8 cellular contexts compared by ENCODE assay signal in the genomic region with DNA sequence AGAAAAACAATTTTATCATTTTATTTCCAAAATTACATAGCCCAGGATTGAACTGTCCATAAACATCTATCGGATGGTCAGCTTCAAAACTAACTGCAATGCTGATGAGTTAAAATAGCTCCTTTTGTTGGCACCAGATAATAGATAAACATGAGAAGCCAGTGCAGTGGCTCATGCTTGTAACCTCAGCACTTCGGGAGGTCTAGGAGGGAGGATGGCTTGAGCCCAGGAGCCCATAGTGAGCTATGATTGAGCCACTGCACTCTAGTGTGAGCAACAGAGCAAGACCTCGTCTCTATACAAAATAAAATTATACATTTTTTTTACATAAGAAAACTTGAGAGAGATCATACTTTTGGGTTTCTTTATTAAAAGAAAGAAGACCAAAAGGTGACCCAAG. TPM values are rescaled to one million over a fixed set of nuclear protein-coding genes. Genes with fewer than 3 reads are reported as not detected.
DNase-seq lines count a peak whose midpoint lies in the region; ATAC-seq, FAIRE-seq and TF ChIP-seq lines count a peak whose summit lies in the region.

No MANE protein-coding gene starts in this region.

- peaks cover 0 to 22% of the 10 kb centered on the region in 2 donors for H3K4me1 ChIP-seq in right atrium auricular region
- H3K4me1 ChIP-seq in small intestine (ENCODE audit: control insufficient read depth in 2 of 2, insufficient read depth in 1 of 2, low read depth in 1 of 2, low read length in 1 of 2): peaks cover 0 to 2% of the 10 kb centered on the region in 2 donors

- peak; percentile 18 for ATAC-seq in activated CD8-positive, alpha-beta T cell treated with anti-CD3 and anti-CD28 coated beads for 36 hours
- ATAC-seq in HG03175 (IDR thresholded peaks at IDR 0.05; ENCODE audit: unreplicated experiment): no peak

- H3K27me3 ChIP-seq in right atrium auricular region: no peaks in the 10 kb centered on the region
- H3K27me3 ChIP-seq in small intestine (ENCODE audit: control insufficient read depth in 2 of 2, insufficient read depth in 2 of 2, low read length in 2 of 2): no peaks in the 10 kb centered on the region

- no peaks in the 10 kb centered on the region for H3K9me3 Mint-ChIP-seq in T-helper 1 cell treated with Interleukin-12 subunit alpha and Interleukin-12 subunit beta and Interleukin-4 antibody, amounts not matched to agents 30 μg/mL and 1 μg/mL, for 36 hours
- no peaks in the 10 kb centered on the region for H3K9me3 Mint-ChIP-seq in activated CD8-positive, alpha-beta T cell treated with anti-CD3 and anti-CD28 coated beads for 36 hours

- H3K27ac ChIP-seq in right atrium auricular region: peak overlapping the region; percentile 96 to 98
- H3K27ac ChIP-seq in small intestine (ENCODE audit: low read depth in 1 of 2, low read length in 1 of 2): peak overlapping the region; percentile 60 to 98

- no peak overlapping the region for H3K27ac Mint-ChIP-seq in T-helper 1 cell treated with Interleukin-12 subunit alpha and Interleukin-12 subunit beta and Interleukin-4 antibody, amounts not matched to agents 30 μg/mL and 1 μg/mL, for 36 hours
- H3K27ac Mint-ChIP-seq in activated CD8-positive, alpha-beta T cell treated with anti-CD3 and anti-CD28 coated beads for 36 hours: no peak overlapping the region

- POLR2A ChIA-PET in activated CD8-positive, alpha-beta T cell treated with anti-CD3 and anti-CD28 coated beads for 36 hours (lab: Charles Lee): interaction anchor here (0.7 to 3.6 kb wide), 3 partner anchors 10 to 35 kb away, joined by 3 to 15 read pairs (median 4); partner anchors contain the start of gene IMPA2

- no peaks in the 10 kb centered on the region for H3K36me3 Mint-ChIP-seq in T-helper 1 cell treated with Interleukin-12 subunit alpha and Interleukin-12 subunit beta and Interleukin-4 antibody, amounts not matched to agents 30 μg/mL and 1 μg/mL, for 36 hours (ENCODE audit: low read depth)
- H3K36me3 Mint-ChIP-seq in activated CD8-positive, alpha-beta T cell treated with anti-CD3 and anti-CD28 coated beads for 36 hours (ENCODE audit: low read depth): no peaks in the 10 kb centered on the region

- no peak for TF ChIP-seq CTCF in activated CD8-positive, alpha-beta T cell treated with anti-CD3 and anti-CD28 coated beads for 36 hours (IDR thresholded peaks at IDR 0.05)
- TF ChIP-seq CTCF in right atrium auricular region (IDR thresholded peaks at IDR 0.05): no peak

- no peaks in the 10 kb centered on the region for H3K36me3 ChIP-seq in right atrium auricular region
- no peaks in the 10 kb centered on the region for H3K36me3 ChIP-seq in small intestine (ENCODE audit: control insufficient read depth in 2 of 2, insufficient read depth in 2 of 2, low read length in 2 of 2)

- H3K9me3 ChIP-seq in right atrium auricular region (no peaks in the 10 kb centered on the region), small intestine (ENCODE audit: control insufficient read depth, low read depth) (no peaks in the 10 kb centered on the region)

- FAIRE-seq in small intestine (lab: Jason Lieb, UNC): no peak

- CTCF ChIA-PET in activated CD8-positive, alpha-beta T cell treated with anti-CD3 and anti-CD28 coated beads for 36 hours (lab: Charles Lee): interaction anchor here (0.6 to 5.4 kb wide), 5 partner anchors 9 to 291 kb away, joined by 3 to 56 read pairs (median 8); no protein-coding TSS in a partner anchor

- no peak for DNase-seq in T-helper 1 cell
- peak; percentile 12 for DNase-seq in activated CD8-positive, alpha-beta T cell treated with anti-CD3 and anti-CD28 coated beads for 36 hours
- no peak for DNase-seq in right atrium auricular region (ENCODE audit: low spot score)
- no peak for DNase-seq in small intestine
- DNase-seq in NCI-H2081 treated with DMSO at 0.1 percent for 48 hours (lab: John Stamatoyannopoulos, UW): no peak
- no peak for DNase-seq in NCI-H446 (lab: John Stamatoyannopoulos, UW)

- 25 to 34% (median 27%) methylated on average over 3 of the region's 3 CpGs for WGBS in small intestine, 3 donors

- H3K4me3 ChIP-seq in right atrium auricular region (peak overlapping the region; percentile 18 to 61), small intestine (ENCODE audit: low read depth in 1 of 2, low read length in 2 of 2) (no peak overlapping the region)

- intact Hi-C loops in activated CD8-positive, alpha-beta T cell treated with anti-CD3 and anti-CD28 coated beads for 36 hours (cut with micrococcal nuclease): loop anchor here (5.0 kb wide), 1 partner anchor 36 kb away; the partner anchor contains the start of gene IMPA2

- peak overlapping the region; percentile 14 for H3K4me3 Mint-ChIP-seq in T-helper 1 cell treated with Interleukin-12 subunit alpha and Interleukin-12 subunit beta and Interleukin-4 antibody, amounts not matched to agents 30 μg/mL and 1 μg/mL, for 36 hours
- peak overlapping the region; percentile 47 for H3K4me3 Mint-ChIP-seq in activated CD8-positive, alpha-beta T cell treated with anti-CD3 and anti-CD28 coated beads for 36 hours

- H3K27me3 Mint-ChIP-seq in T-helper 1 cell treated with Interleukin-12 subunit alpha and Interleukin-12 subunit beta and Interleukin-4 antibody, amounts not matched to agents 30 μg/mL and 1 μg/mL, for 36 hours (ENCODE audit: low read depth): no peaks in the 10 kb centered on the region
- no peaks in the 10 kb centered on the region for H3K27me3 Mint-ChIP-seq in activated CD8-positive, alpha-beta T cell treated with anti-CD3 and anti-CD28 coated beads for 36 hours

- H3K4me1 Mint-ChIP-seq in T-helper 1 cell treated with Interleukin-12 subunit alpha and Interleukin-12 subunit beta and Interleukin-4 antibody, amounts not matched to agents 30 μg/mL and 1 μg/mL, for 36 hours (ENCODE audit: low read depth): peaks cover 8% of the 10 kb centered on the region
- H3K4me1 Mint-ChIP-seq in activated CD8-positive, alpha-beta T cell treated with anti-CD3 and anti-CD28 coated beads for 36 hours (ENCODE audit: low read depth): peaks cover 5% of the 10 kb centered on the region

RNA-seq across cellular contexts. Expression of gene IMPA2, which starts 34.6 kb away (rescaled TPM):
- 10 to 100 TPM; 17.7 to 20.8 TPM for total RNA-seq in activated CD8-positive, alpha-beta T cell treated with anti-CD3 and anti-CD28 coated beads for 36 hours
- 10 to 100 TPM; 20.2 to 22.9 TPM for total RNA-seq in right atrium auricular region
- 10 to 100 TPM; 22.6 to 58.3 (median 26.7) TPM for polyA plus RNA-seq in small intestine

RNA-seq across cellular contexts. Expression of gene MPPE1, which starts 38.6 kb away (rescaled TPM):
- 10 to 100 TPM; 21.7 to 22.4 TPM for total RNA-seq in activated CD8-positive, alpha-beta T cell treated with anti-CD3 and anti-CD28 coated beads for 36 hours
- total RNA-seq in right atrium auricular region: 10 to 100 TPM; 18.7 to 28.9 TPM
- 10 to 100 TPM; 23.9 to 27.6 (median 25.0) TPM for polyA plus RNA-seq in small intestine

Comparison
In these comparisons a context has a peak if more than half of its experiments do, and no peak if none do; other contexts are left out.
1. H3K4me3 ChIP-seq: peak in right atrium auricular region (2 of 2); none in small intestine (0 of 2).